In the genomic region with DNA sequence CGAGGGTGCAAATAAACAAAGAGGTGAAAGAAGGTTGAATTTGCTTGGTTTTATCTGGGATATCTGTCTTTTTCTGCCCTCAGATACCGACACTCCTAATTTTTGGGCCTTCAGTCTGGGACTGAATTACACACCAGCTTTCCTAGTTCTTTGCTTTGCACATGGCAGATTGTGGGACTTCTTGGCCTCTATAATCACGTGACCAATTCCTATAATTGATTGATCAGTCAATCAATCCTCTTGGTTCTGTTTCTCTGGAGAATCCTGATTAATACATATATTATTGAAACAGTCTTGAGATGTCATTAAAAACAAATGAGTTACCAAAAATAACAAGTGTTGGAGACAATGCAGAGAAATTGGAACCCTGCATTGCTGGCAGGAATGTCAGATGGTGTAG, we compare ENCODE assay signal across 7 cellular contexts.
"Had no signal": no experiment of that assay in that cellular context is flagged by ENCODE, and none has a peak within 500 bp of the region (broad histone marks: within the 10 kb centered on the region; RNA-seq: fewer than 3 reads in every experiment).

No MANE protein-coding gene starts in this region.

- H3K9ac ChIP-seq: KMS-11 had no signal

- H3K27ac Mint-ChIP-seq: IgD-negative memory B cell had no signal

- H3K27ac ChIP-seq: HL-60, KMS-11 had no signal

- H3K4me1 Mint-ChIP-seq: IgD-negative memory B cell had no signal

- H3K4me2 ChIP-seq: KMS-11 had no signal

- FAIRE-seq: HTR-8/SVneo had no signal

- DNase-seq: IMR-90, KBM-7, KG1 had no signal

- H3K4me3 Mint-ChIP-seq: IgD-negative memory B cell had no signal
